ENCODE assay signal across 19 cellular contexts in genomic region chr15:100569406-100569805, GRCh38. TPM values are rescaled to one million over a fixed set of nuclear protein-coding genes. Genes with fewer than 3 reads are reported as not detected.
A peak's percentile ranks its signal among the peaks of the same experiment; 100 is the strongest.
DNase-seq lines count a peak whose midpoint lies in the region; ATAC-seq and TF ChIP-seq lines count a peak whose summit lies in the region.
"Had no signal": no experiment of that assay in that cellular context is flagged by ENCODE, and none has a peak within 500 bp of the region (broad histone marks: within the 10 kb centered on the region; RNA-seq: fewer than 3 reads in every experiment).

No MANE protein-coding gene starts in this region.

- H3K4me1 ChIP-seq in Karpas-422 (ENCODE audit: low read length) (no peaks in the 10 kb centered on the region), smooth muscle cell (ENCODE audit: low read depth) (peaks cover 3% of the 10 kb centered on the region)

- H3K9ac ChIP-seq in Karpas-422 (ENCODE audit: low read length) (no peak overlapping the region), smooth muscle cell (ENCODE audit: low read depth) (peak overlapping the region; percentile 71)

- H3K27me3 ChIP-seq in Karpas-422 (ENCODE audit: low read length): no peaks in the 10 kb centered on the region
- no peaks in the 10 kb centered on the region for H3K27me3 ChIP-seq in smooth muscle cell (ENCODE audit: low read depth)

- H3K27ac Mint-ChIP-seq in activated naive CD8-positive, alpha-beta T cell: peak overlapping the region; percentile 6
- H3K27ac Mint-ChIP-seq in activated naive CD8-positive, alpha-beta T cell treated with anti-CD3 and anti-CD28 coated beads for 36 hours: no peak overlapping the region
- H3K27ac Mint-ChIP-seq in brain: peak overlapping the region in 3 of 5 experiments; percentile 31 to 77 (median 44)

- no peak for DNase-seq in activated naive CD8-positive, alpha-beta T cell treated with anti-CD3 and anti-CD28 coated beads for 36 hours
- peak; percentile 2 for DNase-seq in Karpas-422
- no peak for DNase-seq in smooth muscle cell (lab: John Stamatoyannopoulos, UW; ENCODE audit: unreplicated experiment)
- DNase-seq in Right ventricle myocardium inferior (ENCODE audit: missing footprints): no peak
- DNase-seq in foreskin melanocyte: no peak
- DNase-seq: COR-L47, KBM-7, NCI-H1092, NCI-H187, NCI-H774, SHP77 had no signal

- H3K9me2 ChIP-seq in Karpas-422 (replicated peaks; ENCODE audit: insufficient read depth, low read length): no peaks in the 10 kb centered on the region

- peaks cover 24% of the 10 kb centered on the region for H3K36me3 Mint-ChIP-seq in activated naive CD8-positive, alpha-beta T cell
- peaks cover 43% of the 10 kb centered on the region for H3K36me3 Mint-ChIP-seq in activated naive CD8-positive, alpha-beta T cell treated with anti-CD3 and anti-CD28 coated beads for 36 hours
- peaks cover 28% of the 10 kb centered on the region for H3K36me3 Mint-ChIP-seq in brain

- H3K27ac ChIP-seq in Karpas-422 (ENCODE audit: low read length) (no peak overlapping the region), smooth muscle cell (ENCODE audit: low read depth) (peak overlapping the region; percentile 93)

- ATAC-seq in Right ventricle myocardium inferior: no peak
- ATAC-seq in HG03108 (IDR thresholded peaks at IDR 0.05; ENCODE audit: unreplicated experiment): no peak
- ATAC-seq: Panc1 had no signal

- intact Hi-C loops in Right ventricle myocardium inferior (cut with DNase I): no loop called here

- H3F3A ChIP-seq in smooth muscle cell (ENCODE audit: low read depth): peaks cover 21% of the 10 kb centered on the region

- no peak overlapping the region for H3K4me3 Mint-ChIP-seq in activated naive CD8-positive, alpha-beta T cell
- H3K4me3 Mint-ChIP-seq in activated naive CD8-positive, alpha-beta T cell treated with anti-CD3 and anti-CD28 coated beads for 36 hours: no peak overlapping the region
- H3K4me3 Mint-ChIP-seq in brain: no peak overlapping the region

- TF ChIP-seq CTCF in brain (conservative IDR thresholded peaks at IDR 0.05) (no peak), smooth muscle cell (IDR thresholded peaks at IDR 0.05; ENCODE audit: borderline replicate concordance, insufficient read depth, poor library complexity, severe bottlenecking) (no peak)

- H3K4me3 ChIP-seq in Karpas-422 (ENCODE audit: low read length) (no peak overlapping the region), smooth muscle cell (peak overlapping the region; percentile 15)

- no peaks in the 10 kb centered on the region for H3K9me3 ChIP-seq in Karpas-422 (ENCODE audit: low read length)
- no peaks in the 10 kb centered on the region for H3K9me3 ChIP-seq in smooth muscle cell (replicated peaks; ENCODE audit: low read depth)

- H2AFZ ChIP-seq in Karpas-422 (ENCODE audit: low read length) (no peak overlapping the region), smooth muscle cell (ENCODE audit: low read depth) (peak overlapping the region; percentile 24)

- peaks cover 4% of the 10 kb centered on the region; the same call in 1 of the 2 replicates for H3K79me2 ChIP-seq in Karpas-422 (ENCODE audit: low read length)
- no peaks in the 10 kb centered on the region for H3K79me2 ChIP-seq in smooth muscle cell (ENCODE audit: low read depth)

- peaks cover 40% of the 10 kb centered on the region for H3K4me1 Mint-ChIP-seq in activated naive CD8-positive, alpha-beta T cell (ENCODE audit: low read depth)
- peaks cover 30% of the 10 kb centered on the region for H3K4me1 Mint-ChIP-seq in activated naive CD8-positive, alpha-beta T cell treated with anti-CD3 and anti-CD28 coated beads for 36 hours
- no peaks in the 10 kb centered on the region for H3K4me1 Mint-ChIP-seq in brain

- no peaks in the 10 kb centered on the region for H3K27me3 Mint-ChIP-seq in activated naive CD8-positive, alpha-beta T cell
- no peaks in the 10 kb centered on the region for H3K27me3 Mint-ChIP-seq in activated naive CD8-positive, alpha-beta T cell treated with anti-CD3 and anti-CD28 coated beads for 36 hours
- no peaks in the 10 kb centered on the region for H3K27me3 Mint-ChIP-seq in brain

- H3K4me2 ChIP-seq in Karpas-422 (ENCODE audit: low read depth, low read length, poor library complexity, severe bottlenecking) (no peak overlapping the region), smooth muscle cell (peak overlapping the region; percentile 79)

- H3K9me3 Mint-ChIP-seq in activated naive CD8-positive, alpha-beta T cell (ENCODE audit: low read depth): no peaks in the 10 kb centered on the region
- H3K9me3 Mint-ChIP-seq in activated naive CD8-positive, alpha-beta T cell treated with anti-CD3 and anti-CD28 coated beads for 36 hours: no peaks in the 10 kb centered on the region
- H3K9me3 Mint-ChIP-seq in brain: no peaks in the 10 kb centered on the region

- H4K20me1 ChIP-seq in Karpas-422 (ENCODE audit: insufficient read depth, low read depth, low read length): no peaks in the 10 kb centered on the region
- no peaks in the 10 kb centered on the region for H4K20me1 ChIP-seq in smooth muscle cell (ENCODE audit: low read depth)

- H3K36me3 ChIP-seq in Karpas-422 (ENCODE audit: insufficient read depth, low read length) (peaks cover 15% of the 10 kb centered on the region; the same call in 1 of the 2 replicates), smooth muscle cell (ENCODE audit: low read depth) (peaks cover 6% of the 10 kb centered on the region)

- 28% methylated on average over 7 of the region's 7 CpGs for WGBS in smooth muscle cell (ENCODE audit: low lambda C conversion rate)

RNA-seq across cellular contexts. Expression of gene LINS1, which starts 32.6 kb away (rescaled TPM):
- 10 to 100 TPM; 27.0 to 27.6 TPM for total RNA-seq in activated naive CD8-positive, alpha-beta T cell treated with anti-CD3 and anti-CD28 coated beads for 36 hours
- total RNA-seq in Karpas-422 (2014; rRNA removed; shearing (Covaris generic); ENCODE audit: low replicate concordance): 8.2 and 31.7 TPM in 2 replicates
- polyA plus RNA-seq in brain (ENCODE audit: insufficient read depth, low read depth, low replicate concordance) (4.6 TPM), smooth muscle cell (6.0 and 8.5 TPM in 2 replicates)
- total RNA-seq in smooth muscle cell (9.2 and 9.7 TPM in 2 replicates), Right ventricle myocardium inferior (7.0 TPM)

RNA-seq across cellular contexts. Expression of gene ASB7, which starts 33.0 kb away (rescaled TPM):
- total RNA-seq in activated naive CD8-positive, alpha-beta T cell treated with anti-CD3 and anti-CD28 coated beads for 36 hours: 10 to 100 TPM; 18.5 to 19.2 TPM
- total RNA-seq in Karpas-422 (2014; rRNA removed; shearing (Covaris generic); ENCODE audit: low replicate concordance): 10.4 and 23.9 TPM in 2 replicates
- polyA plus RNA-seq in brain (ENCODE audit: insufficient read depth, low read depth, low replicate concordance) (3.8 TPM), smooth muscle cell (6.2 and 9.7 TPM in 2 replicates)
- total RNA-seq in smooth muscle cell (9.5 and 12.6 TPM in 2 replicates), Right ventricle myocardium inferior (5.3 TPM)

RNA-seq across cellular contexts. Expression of gene CERS3, which starts 40.7 kb away (rescaled TPM):
- total RNA-seq in activated naive CD8-positive, alpha-beta T cell treated with anti-CD3 and anti-CD28 coated beads for 36 hours: under 1 TPM in 1 of 2 experiments, not detected in 1; 0.24 TPM
- total RNA-seq in Karpas-422 (2014; rRNA removed; shearing (Covaris generic); ENCODE audit: low replicate concordance): 0.15 TPM in 1 of 2 replicates, not detected in the other
- polyA plus RNA-seq in brain (ENCODE audit: insufficient read depth, low read depth, low replicate concordance) (not detected), smooth muscle cell (0.87 and 1.6 TPM in 2 replicates)
- total RNA-seq in smooth muscle cell (3.9 and 6.3 TPM in 2 replicates), Right ventricle myocardium inferior (not detected)
- total RNA-seq: H4, M059J, NCI-H460 had no signal
- polyA plus RNA-seq: BJ had no signal
